22 cellular contexts compared by ENCODE assay signal in the genomic region with DNA sequence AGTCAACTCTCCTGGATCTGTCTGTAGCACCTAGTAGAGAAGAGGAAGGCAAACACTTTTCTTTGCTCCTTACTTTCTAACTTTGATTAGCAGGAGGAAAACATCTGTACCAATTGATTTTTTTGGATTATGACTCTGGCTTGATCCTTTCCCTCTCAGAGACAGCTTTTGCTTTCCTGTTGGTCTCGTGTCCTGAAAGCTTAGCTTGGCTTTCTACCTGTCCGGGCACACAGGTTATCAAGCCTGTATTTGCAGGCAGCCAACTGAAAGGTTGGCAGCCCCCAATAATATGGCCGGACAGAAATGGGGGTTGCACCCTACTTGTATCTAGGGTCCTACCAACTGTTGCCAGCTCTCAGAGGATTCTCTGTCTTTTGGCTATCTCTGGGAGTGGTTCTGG.
"Had no signal": no experiment of that assay in that cellular context is flagged by ENCODE, and none has a peak within 500 bp of the region (broad histone marks: within the 10 kb centered on the region; RNA-seq: fewer than 3 reads in every experiment).

No MANE protein-coding gene starts in this region.

- H3K27me3 Mint-ChIP-seq: activated CD8-positive, alpha-beta T cell treated with anti-CD3 and anti-CD28 coated beads for 36 hours; activated naive CD4-positive, alpha-beta T cell treated with anti-CD3 and anti-CD28 coated beads, Interleukin-2, amount 10 ng/mL, durations not matched to agents 7 days and 5 days had no signal

- H3K27ac ChIP-seq: SK-N-MC, WERI-Rb-1 had no signal

- H3K4me1 Mint-ChIP-seq: activated naive CD4-positive, alpha-beta T cell treated with anti-CD3 and anti-CD28 coated beads, Interleukin-2, amount 10 ng/mL, durations not matched to agents 7 days and 5 days; T-cell had no signal

- H3K36me3 Mint-ChIP-seq: activated naive CD4-positive, alpha-beta T cell treated with anti-CD3 and anti-CD28 coated beads, Interleukin-2, amount 10 ng/mL, durations not matched to agents 7 days and 5 days had no signal

- H3K4me3 Mint-ChIP-seq: activated CD8-positive, alpha-beta T cell treated with anti-CD3 and anti-CD28 coated beads for 36 hours; activated naive CD4-positive, alpha-beta T cell treated with anti-CD3 and anti-CD28 coated beads, Interleukin-2, amount 10 ng/mL, durations not matched to agents 7 days and 5 days; activated T-cell treated with anti-CD3 and anti-CD28 coated beads, Interleukin-2, amount 50 U/mL, for 72 hours; T-cell had no signal

- H3K4me3 ChIP-seq: SK-N-MC had no signal

- H3K27ac Mint-ChIP-seq: activated CD8-positive, alpha-beta T cell treated with anti-CD3 and anti-CD28 coated beads for 36 hours; activated naive CD4-positive, alpha-beta T cell treated with anti-CD3 and anti-CD28 coated beads, Interleukin-2, amount 10 ng/mL, durations not matched to agents 7 days and 5 days; activated T-cell treated with anti-CD3 and anti-CD28 coated beads, Interleukin-2, amount 50 U/mL, for 72 hours; activated T-helper 2 cell treated with anti-CD3 and anti-CD28 coated beads, Interferon-gamma antibody, Interleukin-2, Interleukin-4, amounts not matched to agents 10 μg/mL and 5 μg/mL and 100 μg/mL, durations not matched to agents 14 hours and 24 hours and 36 hours; T-cell had no signal

- DNase-seq: activated CD4-positive, alpha-beta T cell treated with anti-CD3 and anti-CD28 coated beads for 4 hours; activated CD8-positive, alpha-beta memory T cell treated with anti-CD3 and anti-CD28 coated beads, Interleukin-2, amount 50 U/mL, for 4 hours; activated CD8-positive, alpha-beta T cell treated with anti-CD3 and anti-CD28 coated beads for 36 hours; activated gamma-delta T cell treated with Interleukin-2 at 50 U/mL for 16 hours; activated naive CD4-positive, alpha-beta T cell treated with anti-CD3 and anti-CD28 coated beads, Interleukin-2, amount 10 ng/mL, durations not matched to agents 7 days and 5 days; activated T-cell treated with anti-CD3 and anti-CD28 coated beads, Interleukin-2, amount 50 U/mL, for 72 hours; aorta; central memory CD4-positive, alpha-beta T cell; Kasumi-1; KBM-7; NCI-H2029; NCI-H2107; NCI-H2171 treated with DMSO at 0.1 percent for 48 hours; NCI-H226; NCI-H526 treated with DMSO at 0.1 percent for 48 hours; NCI-H82; SIG-M5; T-cell; T-helper 2 cell; WERI-Rb-1 had no signal

- H3K36me3 ChIP-seq: WERI-Rb-1 had no signal

- ATAC-seq: activated CD8-positive, alpha-beta T cell treated with anti-CD3 and anti-CD28 coated beads for 36 hours; activated T-cell treated with anti-CD3 and anti-CD28 coated beads, Interleukin-2, amount 50 U/mL, for 72 hours; T-cell had no signal

- H3K9me3 Mint-ChIP-seq: activated CD8-positive, alpha-beta T cell treated with anti-CD3 and anti-CD28 coated beads for 36 hours; activated naive CD4-positive, alpha-beta T cell treated with anti-CD3 and anti-CD28 coated beads, Interleukin-2, amount 10 ng/mL, durations not matched to agents 7 days and 5 days; activated T-cell treated with anti-CD3 and anti-CD28 coated beads, Interleukin-2, amount 50 U/mL, for 72 hours; activated T-helper 2 cell treated with anti-CD3 and anti-CD28 coated beads, Interferon-gamma antibody, Interleukin-2, Interleukin-4, amounts not matched to agents 10 μg/mL and 5 μg/mL and 100 μg/mL, durations not matched to agents 14 hours and 24 hours and 36 hours; T-cell had no signal
